Comparison of ENCODE assay signal across 1 cellular context in genomic region chr19:17390665-17391370, GRCh38.
TF ChIP-seq lines count a peak whose summit lies in the region.

No MANE protein-coding gene starts in this region.

TF ChIP-seq in K562, 482 proteins besides CTCF, POLR2A, EP300 and RAD21 (continued from another document):
- TF ChIP-seq AFF1 (IDR thresholded peaks at IDR 0.05; ENCODE audit: low read depth in 1 of 2, partially characterized antibody in 2 of 2) (no peak), HDAC6 (IDR thresholded peaks at IDR 0.05; ENCODE audit: low read depth, low read length) (no peak), PKNOX1 (IDR thresholded peaks at IDR 0.05) (peak; percentile 73), ZNF717 (CRISPR knock-in tag; IDR thresholded peaks at IDR 0.05) (no peak), SNRNP70 (optimal IDR thresholded peaks at IDR 0.05; ENCODE audit: low read depth, low read length) (no peak), RBM25 (IDR thresholded peaks at IDR 0.05; ENCODE audit: low read depth, low read length, severe bottlenecking) (peak; percentile 81), TFAM (CRISPR knock-in tag; conservative IDR thresholded peaks at IDR 0.05) (no peak), ZNF217 (CRISPR knock-in tag; IDR thresholded peaks at IDR 0.05) (no peak), TEAD1 (CRISPR knock-in tag; IDR thresholded peaks at IDR 0.05) (peak in 1 of 2 experiments; percentile 54; a peak in 1 of 4 replicates), SRSF3 (IDR thresholded peaks at IDR 0.05; ENCODE audit: insufficient read depth, low read length) (no peak), PRDM10 (IDR thresholded peaks at IDR 0.05; ENCODE audit: partially characterized antibody) (peak; percentile 77), PHTF2 (CRISPR knock-in tag; IDR thresholded peaks at IDR 0.05) (no peak), THRAP3 (IDR thresholded peaks at IDR 0.05; ENCODE audit: borderline replicate concordance) (no peak), ARID4B (CRISPR knock-in tag; IDR thresholded peaks at IDR 0.05) (no peak), ZNF407 (IDR thresholded peaks at IDR 0.05; ENCODE audit: low read depth) (no peak), MLX (CRISPR knock-in tag; conservative IDR thresholded peaks at IDR 0.05) (no peak), ZNF274 (IDR thresholded peaks at IDR 0.05; ENCODE audit: borderline replicate concordance, low read depth, low read length) (no peak), ETS2 (tag; IDR thresholded peaks at IDR 0.05; ENCODE audit: borderline replicate concordance, poor library complexity, severe bottlenecking) (no peak)
